ENCODE assay signal across 26 cellular contexts in genomic region chr20:59214619-59215547, GRCh38. TPM values are rescaled to one million over a fixed set of nuclear protein-coding genes. Genes with fewer than 3 reads are reported as not detected.
"Had no signal": no experiment of that assay in that cellular context is flagged by ENCODE, and none has a peak within 500 bp of the region (broad histone marks: within the 10 kb centered on the region; RNA-seq: fewer than 3 reads in every experiment).

No MANE protein-coding gene starts in this region.

- H3K9me3 Mint-ChIP-seq: activated CD4-positive, alpha-beta T cell treated with anti-CD3 and anti-CD28 coated beads, Interleukin-2, amount 10 ng/mL, durations not matched to agents 7 days and 5 days; activated CD8-positive, alpha-beta T cell treated with anti-CD3 and anti-CD28 coated beads for 36 hours; mesothelial cell of epicardium; nephron had no signal

- H3K4me3 ChIP-seq: left ventricle myocardium inferior, right lobe of liver, skin epidermis, stomach, suprapubic skin, tibial nerve, uterus had no signal

- H3K36me3 ChIP-seq: left ventricle myocardium inferior, right lobe of liver, stomach, suprapubic skin, tibial nerve, uterus had no signal

- H3K4me1 ChIP-seq: left ventricle myocardium inferior, parathyroid adenoma, right lobe of liver, stomach, suprapubic skin, tibial nerve, uterus had no signal

- H3K79me2 ChIP-seq: parathyroid adenoma had no signal

- ATAC-seq: activated CD8-positive, alpha-beta memory T cell treated with anti-CD3 and anti-CD28 coated beads, Interleukin-2, amount 10 ng/mL, durations not matched to agents 7 days and 5 days; activated CD8-positive, alpha-beta T cell treated with anti-CD3 and anti-CD28 coated beads for 36 hours had no signal

- H2AFZ ChIP-seq: parathyroid adenoma had no signal

- H3K27ac ChIP-seq: left ventricle myocardium inferior, parathyroid adenoma, right lobe of liver, skin epidermis, stomach, suprapubic skin, tibial nerve, uterus had no signal

- H3K4me1 Mint-ChIP-seq: activated CD4-positive, alpha-beta T cell treated with anti-CD3 and anti-CD28 coated beads, Interleukin-2, amount 10 ng/mL, durations not matched to agents 7 days and 5 days; activated CD8-positive, alpha-beta memory T cell treated with anti-CD3 and anti-CD28 coated beads, Interleukin-2, amount 10 ng/mL, durations not matched to agents 7 days and 5 days; nephron had no signal

- H3K27ac Mint-ChIP-seq: activated CD4-positive, alpha-beta T cell treated with anti-CD3 and anti-CD28 coated beads, Interleukin-2, amount 10 ng/mL, durations not matched to agents 7 days and 5 days; activated CD8-positive, alpha-beta memory T cell treated with anti-CD3 and anti-CD28 coated beads, Interleukin-2, amount 10 ng/mL, durations not matched to agents 7 days and 5 days; activated CD8-positive, alpha-beta T cell treated with anti-CD3 and anti-CD28 coated beads for 36 hours; brain; nephron had no signal

- H3K9me3 ChIP-seq: left ventricle myocardium inferior, right lobe of liver, stomach, suprapubic skin, tibial nerve, uterus had no signal

- DNase-seq: activated CD4-positive, alpha-beta T cell treated with anti-CD3 and anti-CD28 coated beads, Interleukin-2, amount 10 ng/mL, durations not matched to agents 7 days and 5 days; activated CD4-positive, CD25-positive, alpha-beta regulatory T cell; activated CD8-positive, alpha-beta memory T cell treated with anti-CD3 and anti-CD28 coated beads, Interleukin-2, amount 10 ng/mL, durations not matched to agents 7 days and 5 days; activated CD8-positive, alpha-beta T cell treated with anti-CD3 and anti-CD28 coated beads for 36 hours; activated gamma-delta T cell; activated naive CD4-positive, alpha-beta T cell treated with anti-CD3 and anti-CD28 coated beads, Interleukin-2, amount 50 U/mL, for 16 hours; activated T-cell treated with anti-CD3 and anti-CD28 coated beads for 4 hours; effector CD4-positive, alpha-beta T cell; foreskin melanocyte; kidney glomerular epithelial cell; left ventricle myocardium inferior; mammary epithelial cell; stimulated activated CD4-positive, alpha-beta T cell treated with anti-CD3 and anti-CD28 coated beads, Interleukin-1b, Interleukin-23, amount 100 ng/mL, for 48 hours; stomach; T-helper 1 cell; T-helper 9 cell; uterus had no signal

- H3K27me3 Mint-ChIP-seq: activated CD4-positive, alpha-beta T cell treated with anti-CD3 and anti-CD28 coated beads, Interleukin-2, amount 10 ng/mL, durations not matched to agents 7 days and 5 days; activated CD8-positive, alpha-beta memory T cell treated with anti-CD3 and anti-CD28 coated beads, Interleukin-2, amount 10 ng/mL, durations not matched to agents 7 days and 5 days; activated CD8-positive, alpha-beta T cell treated with anti-CD3 and anti-CD28 coated beads for 36 hours had no signal

- H3K4me3 Mint-ChIP-seq: activated CD4-positive, alpha-beta T cell treated with anti-CD3 and anti-CD28 coated beads, Interleukin-2, amount 10 ng/mL, durations not matched to agents 7 days and 5 days; activated CD8-positive, alpha-beta memory T cell treated with anti-CD3 and anti-CD28 coated beads, Interleukin-2, amount 10 ng/mL, durations not matched to agents 7 days and 5 days; activated CD8-positive, alpha-beta T cell treated with anti-CD3 and anti-CD28 coated beads for 36 hours; brain; mesothelial cell of epicardium; nephron had no signal

- H3K36me3 Mint-ChIP-seq: brain, mesothelial cell of epicardium had no signal

RNA-seq across cellular contexts. Expression of gene ZNF831, which starts 51.3 kb away (rescaled TPM):
- total RNA-seq: chondrocyte, mammary epithelial cell had no signal
- polyA plus RNA-seq: mammary epithelial cell had no signal
